In the genomic region with DNA sequence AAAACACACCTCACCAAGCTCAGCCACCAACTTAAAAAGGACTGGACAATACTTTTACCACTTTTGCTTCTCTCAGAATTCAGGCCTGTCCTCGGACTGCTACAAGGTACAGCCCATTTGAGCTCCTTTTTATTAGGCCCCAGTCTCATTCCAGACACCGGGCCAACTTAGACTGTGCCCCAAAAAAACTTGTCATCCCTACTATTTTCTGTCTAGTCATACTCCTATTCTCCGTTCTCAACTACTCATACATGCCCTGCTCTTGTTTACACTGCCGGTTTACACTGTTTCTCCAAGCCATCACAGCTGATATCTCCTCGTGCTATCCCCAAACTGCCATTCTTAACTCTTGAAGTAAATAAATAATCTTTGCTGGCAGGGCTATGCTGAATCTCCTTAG, we compare ENCODE assay signal across 15 cellular contexts. TPM values are rescaled to one million over a fixed set of nuclear protein-coding genes. Genes with fewer than 3 reads are reported as not detected.
"Had no signal": no experiment of that assay in that cellular context is flagged by ENCODE, and none has a peak within 500 bp of the region (broad histone marks: within the 10 kb centered on the region; RNA-seq: fewer than 3 reads in every experiment).

No MANE protein-coding gene starts in this region.

RNA-seq across cellular contexts. Expression of a gene that starts 10.5 kb away (rescaled TPM):
- total RNA-seq: activated B cell treated with CpG ODN at 0.5 μM for 24 hours; activated CD4-positive, alpha-beta memory T cell treated with anti-CD3 and anti-CD28 coated beads for 36 hours; activated CD4-positive, alpha-beta memory T cell treated with anti-CD3 and anti-CD28 coated beads, Interleukin-2, amount 10 ng/mL, durations not matched to agents 7 days and 5 days; activated CD4-positive, alpha-beta T cell treated with anti-CD3 and anti-CD28 coated beads for 36 hours; activated CD4-positive, alpha-beta T cell treated with anti-CD3 and anti-CD28 coated beads, Interleukin-2, amount 10 ng/mL, durations not matched to agents 24 days and 14 days; activated CD4-positive, alpha-beta T cell treated with anti-CD3 and anti-CD28 coated beads, Interleukin-2, amount 10 ng/mL, durations not matched to agents 7 days and 5 days; activated CD8-positive, alpha-beta memory T cell treated with anti-CD3 and anti-CD28 coated beads for 36 hours; activated CD8-positive, alpha-beta memory T cell treated with anti-CD3 and anti-CD28 coated beads, Interleukin-2, amount 10 ng/mL, durations not matched to agents 7 days and 5 days; activated CD8-positive, alpha-beta T cell treated with anti-CD3 and anti-CD28 coated beads for 36 hours; activated CD8-positive, alpha-beta T cell treated with anti-CD3 and anti-CD28 coated beads, Interleukin-2, amount 10 ng/mL, durations not matched to agents 7 days and 5 days; T-cell; T-helper 1 cell treated with Interleukin-12 subunit alpha and Interleukin-12 subunit beta and Interleukin-4 antibody, amounts not matched to agents 30 ng/mL and 1 ng/mL, for 36 hours; T-helper 17 cell; T-helper 2 cell treated with Interferon-gamma antibody and Interleukin-4, amounts not matched to agents 100 ng/mL and 5 ng/mL, for 36 hours had no signal

RNA-seq across cellular contexts. Expression of a gene that starts 49.3 kb away (rescaled TPM):
- total RNA-seq: activated B cell treated with CpG ODN at 0.5 μM for 24 hours; activated CD4-positive, alpha-beta memory T cell treated with anti-CD3 and anti-CD28 coated beads for 36 hours; activated CD4-positive, alpha-beta memory T cell treated with anti-CD3 and anti-CD28 coated beads, Interleukin-2, amount 10 ng/mL, durations not matched to agents 7 days and 5 days; activated CD4-positive, alpha-beta T cell treated with anti-CD3 and anti-CD28 coated beads for 36 hours; activated CD4-positive, alpha-beta T cell treated with anti-CD3 and anti-CD28 coated beads, Interleukin-2, amount 10 ng/mL, durations not matched to agents 24 days and 14 days; activated CD4-positive, alpha-beta T cell treated with anti-CD3 and anti-CD28 coated beads, Interleukin-2, amount 10 ng/mL, durations not matched to agents 7 days and 5 days; activated CD8-positive, alpha-beta memory T cell treated with anti-CD3 and anti-CD28 coated beads for 36 hours; activated CD8-positive, alpha-beta memory T cell treated with anti-CD3 and anti-CD28 coated beads, Interleukin-2, amount 10 ng/mL, durations not matched to agents 7 days and 5 days; activated CD8-positive, alpha-beta T cell treated with anti-CD3 and anti-CD28 coated beads for 36 hours; activated CD8-positive, alpha-beta T cell treated with anti-CD3 and anti-CD28 coated beads, Interleukin-2, amount 10 ng/mL, durations not matched to agents 7 days and 5 days; T-cell; T-helper 1 cell treated with Interleukin-12 subunit alpha and Interleukin-12 subunit beta and Interleukin-4 antibody, amounts not matched to agents 30 ng/mL and 1 ng/mL, for 36 hours; T-helper 17 cell; T-helper 2 cell treated with Interferon-gamma antibody and Interleukin-4, amounts not matched to agents 100 ng/mL and 5 ng/mL, for 36 hours; WTC11 had no signal
